Comparison of ENCODE assay signal across 13 cellular contexts in genomic region chr9:113519401-113520108, GRCh38. TPM values are rescaled to one million over a fixed set of nuclear protein-coding genes. Genes with fewer than 3 reads are reported as not detected.
DNase-seq lines count a peak whose midpoint lies in the region; ATAC-seq and TF ChIP-seq lines count a peak whose summit lies in the region.
"Had no signal": no experiment of that assay in that cellular context is flagged by ENCODE, and none has a peak within 500 bp of the region (broad histone marks: within the 10 kb centered on the region; RNA-seq: fewer than 3 reads in every experiment).

No MANE protein-coding gene starts in this region.

- H3K4me3 ChIP-seq in Caco-2 (ENCODE audit: low read depth, low read length), result no peak overlapping the region
- H3K4me3 ChIP-seq in IMR-90 (ENCODE audit: insufficient read depth, low read depth, low read length), result no peak overlapping the region
- peak overlapping the region; percentile 15 for H3K4me3 ChIP-seq in mucosa of stomach (ENCODE audit: low read length)
- no peak overlapping the region for H3K4me3 ChIP-seq in MG63
- H3K4me3 ChIP-seq: SJSA1 had no signal

- BruUV-seq in Caco-2 (replicated peaks; lab: Mats Ljungman, UMichigan) (no TSS peak), IMR-90 (replicated peaks; lab: Mats Ljungman, UMichigan) (no TSS peak)

- H3K36me3 ChIP-seq in Caco-2 (ENCODE audit: control insufficient read depth, insufficient read depth, low read length) (peaks cover 7% of the 10 kb centered on the region), IMR-90 (ENCODE audit: control insufficient read depth, insufficient read depth, low read length) (no peaks in the 10 kb centered on the region), mucosa of stomach (ENCODE audit: control insufficient read depth, insufficient read depth, low read length) (no peaks in the 10 kb centered on the region), MG63 (no peaks in the 10 kb centered on the region)
- H3K36me3 ChIP-seq: SJSA1 had no signal

- H3K27ac ChIP-seq in IMR-90 (ENCODE audit: insufficient read depth, low read length), result no peak overlapping the region
- H3K27ac ChIP-seq: SJSA1 had no signal

- TF ChIP-seq CTCF in Caco-2 (IDR thresholded peaks at IDR 0.05; ENCODE audit: insufficient read depth in 1 of 2, low read depth in 1 of 2, low read length in 1 of 2, severe bottlenecking in 1 of 2, unreplicated experiment in 1 of 2), result no peak
- no peak for TF ChIP-seq CTCF in IMR-90 (conservative IDR thresholded peaks at IDR 0.05; ENCODE audit: low read depth, low read length)
- TF ChIP-seq CTCF in GM10248 (IDR thresholded peaks at IDR 0.05; ENCODE audit: control extremely low read depth, extremely low read depth, low read depth, missing control alignments), result no peak

- peaks cover 25% of the 10 kb centered on the region for H3K4me1 Mint-ChIP-seq in Caco-2 (ENCODE audit: low read depth, unreplicated experiment)

- peak overlapping the region; percentile 77 for H3K27ac Mint-ChIP-seq in Caco-2 (ENCODE audit: unreplicated experiment)

- H3K9me3 ChIP-seq in Caco-2, result no peaks in the 10 kb centered on the region
- no peaks in the 10 kb centered on the region for H3K9me3 ChIP-seq in IMR-90 (ENCODE audit: control insufficient read depth, insufficient read depth, low read length)
- no peaks in the 10 kb centered on the region for H3K9me3 ChIP-seq in mucosa of stomach (ENCODE audit: control insufficient read depth, low read length)
- H3K9me3 ChIP-seq in MG63, result no peaks in the 10 kb centered on the region
- H3K9me3 ChIP-seq: SJSA1 had no signal

- no peak overlapping the region for H3K23ac ChIP-seq in IMR-90 (ENCODE audit: low read depth, low read length)

- H4K5ac ChIP-seq in IMR-90 (ENCODE audit: low read depth, low read length), result no peak overlapping the region

- TF ChIP-seq RAD21 in IMR-90 (IDR thresholded peaks at IDR 0.05; ENCODE audit: low read length), result no peak

- H3K4me3 Mint-ChIP-seq in Caco-2 (ENCODE audit: unreplicated experiment), result peak overlapping the region; percentile 45

- intact Hi-C loops in Caco-2 (cut with micrococcal nuclease; ENCODE audit: unreplicated experiment) (loop anchor here (5.0 to 10.0 kb wide), 2 partner anchors 57 to 135 kb away; partner anchors contain the start of gene RGS3), IMR-90 (cut with micrococcal nuclease) (loop anchor here (5.0 kb wide), 1 partner anchor 62 kb away; no protein-coding TSS in a partner anchor)

- H4K91ac ChIP-seq in IMR-90 (ENCODE audit: insufficient read depth, low read depth, low read length), result no peak overlapping the region

- H3K9ac ChIP-seq in IMR-90 (ENCODE audit: low read depth, low read length) (no peak overlapping the region), mucosa of stomach (ENCODE audit: low read length) (peak overlapping the region; percentile 70)

- peak overlapping the region; percentile 5 for H2AFZ ChIP-seq in IMR-90 (replicated peaks; ENCODE audit: low read length, poor library complexity)

- no peak overlapping the region for H2AK5ac ChIP-seq in IMR-90 (ENCODE audit: low read depth, low read length)

- CTCF ChIA-PET in Caco-2 (lab: Charles Lee), result no interaction called here
- CTCF ChIA-PET in IMR-90 (lab: Yijun Ruan, JAX), result interaction anchor here (0.6 kb wide), 1 partner anchor 16 kb away, joined by 3 read pairs; no protein-coding TSS in a partner anchor
- CTCF ChIA-PET in GM10248 (lab: Yijun Ruan, JAX), result interaction anchor here (0.8 to 7.6 kb wide), 6 partner anchors 11 to 245 kb away, joined by 3 to 40 read pairs (median 4); no protein-coding TSS in a partner anchor

- H2BK120ac ChIP-seq in IMR-90 (ENCODE audit: low read depth, low read length), result no peak overlapping the region

- POLR2A ChIA-PET in Caco-2 (lab: Charles Lee) (interaction anchor here (0.6 kb wide), 1 partner anchor 9 kb away, joined by 3 read pairs; no protein-coding TSS in a partner anchor), IMR-90 (lab: Charles Lee; ENCODE audit: unreplicated experiment) (no interaction called here), GM10248 (lab: Yijun Ruan, JAX) (interaction anchor here (0.7 kb wide), 1 partner anchor 46 kb away, joined by 3 read pairs; no protein-coding TSS in a partner anchor)

- peak; percentile 30 to 55 for DNase-seq in Caco-2
- peak; percentile 29 for DNase-seq in IMR-90
- peak; percentile 52 for DNase-seq in dermis blood vessel endothelial cell
- DNase-seq in hippocampal formation (lab: John Stamatoyannopoulos, UW), result no peak
- DNase-seq in midbrain (lab: John Stamatoyannopoulos, UW), result no peak
- no peak for DNase-seq in MG63
- no peak for DNase-seq in GM10248 (ENCODE audit: extremely low spot score)
- DNase-seq: EL, erythroblast, NCI-H1092, nucleus accumbens had no signal

- peaks cover 96% of the 10 kb centered on the region for H3K36me3 Mint-ChIP-seq in Caco-2 (ENCODE audit: insufficient read depth, unreplicated experiment)

- H4K8ac ChIP-seq in IMR-90 (ENCODE audit: low read depth in 2 of 2, low read length in 2 of 2), result no peak overlapping the region

- no peak overlapping the region for H2BK15ac ChIP-seq in IMR-90 (ENCODE audit: low read depth, low read length)

- no peak for TF ChIP-seq POLR2A in IMR-90 (IDR thresholded peaks at IDR 0.05; ENCODE audit: low read depth, low read length)

- H3K27me3 Mint-ChIP-seq in Caco-2 (ENCODE audit: insufficient read depth, unreplicated experiment), result no peaks in the 10 kb centered on the region

- no peak overlapping the region for H2BK5ac ChIP-seq in IMR-90 (ENCODE audit: low read depth, low read length, poor library complexity, severe bottlenecking)

- no peaks in the 10 kb centered on the region for H4K20me1 ChIP-seq in IMR-90 (ENCODE audit: insufficient read depth, low read length)

- no peak overlapping the region for H2AK9ac ChIP-seq in IMR-90 (replicated peaks; ENCODE audit: low read depth, low read length, poor library complexity)

- H3K4ac ChIP-seq in IMR-90 (ENCODE audit: low read depth, low read length), result no peak overlapping the region

- no peak overlapping the region for H3K56ac ChIP-seq in IMR-90 (ENCODE audit: extremely low read depth, insufficient read depth, low read length)

- in situ Hi-C loops in IMR-90 (cut with MboI; ENCODE audit: low sequenced_read_pairs), result no loop called here

- WGBS in IMR-90 (ENCODE audit: extremely low coverage in 2 of 2, insufficient read length in 1 of 2), 2 experiments, result 100% methylated on average over 1 of the region's 3 CpGs; no CpG with 5 or more reads in 1 of the 2 experiments

- no peak overlapping the region for H3K4me2 ChIP-seq in IMR-90 (ENCODE audit: low read depth, low read length)

- ATAC-seq in IMR-90 (ENCODE audit: low read depth), result no peak

- dilution Hi-C loops in IMR-90 (cut with HindIII; ENCODE audit: low sequenced_read_pairs, unreplicated experiment), result no loop called here

- H3K4me1 ChIP-seq in Caco-2 (peaks cover 28% of the 10 kb centered on the region), IMR-90 (ENCODE audit: control insufficient read depth, insufficient read depth, low read length) (peaks cover 14% of the 10 kb centered on the region), mucosa of stomach (ENCODE audit: control insufficient read depth, insufficient read depth, low read length) (peaks cover 51% of the 10 kb centered on the region)

- H2BK20ac ChIP-seq in IMR-90 (ENCODE audit: low read depth, low read length), result no peak overlapping the region

- no peaks in the 10 kb centered on the region for H3K9me3 Mint-ChIP-seq in Caco-2 (ENCODE audit: unreplicated experiment)

- H3K9me1 ChIP-seq in IMR-90 (ENCODE audit: insufficient read depth, low read length), result peaks cover 17% of the 10 kb centered on the region; the same call in 1 of the 2 replicates

- no peak overlapping the region for H3K18ac ChIP-seq in IMR-90 (ENCODE audit: low read depth, low read length)

- H3K27me3 ChIP-seq in Caco-2 (replicated peaks; ENCODE audit: control insufficient read depth, insufficient read depth, low read length), result no peaks in the 10 kb centered on the region
- no peaks in the 10 kb centered on the region for H3K27me3 ChIP-seq in IMR-90 (ENCODE audit: control insufficient read depth, insufficient read depth, low read length)
- H3K27me3 ChIP-seq in mucosa of stomach (ENCODE audit: control insufficient read depth, insufficient read depth, low read length), result no peaks in the 10 kb centered on the region
- H3K27me3 ChIP-seq in MG63, result no peaks in the 10 kb centered on the region
- H3K27me3 ChIP-seq: SJSA1 had no signal

- no peaks in the 10 kb centered on the region for H3K79me1 ChIP-seq in IMR-90 (ENCODE audit: low read depth in 1 of 2, low read length in 2 of 2)

- H3K14ac ChIP-seq in IMR-90 (replicated peaks; ENCODE audit: low read depth, low read length), result no peak overlapping the region

TF ChIP-seq in IMR-90, 13 proteins besides CTCF, POLR2A, EP300 and RAD21:
- no peak for TF ChIP-seq CEBPB (IDR thresholded peaks at IDR 0.05; ENCODE audit: low read depth, low read length)
- no peak for TF ChIP-seq USF2 (IDR thresholded peaks at IDR 0.05; ENCODE audit: low read depth, low read length)
- TF ChIP-seq MXI1 (IDR thresholded peaks at IDR 0.05; ENCODE audit: borderline replicate concordance, low read depth, low read length), result no peak
- no peak for TF ChIP-seq MAZ (IDR thresholded peaks at IDR 0.05; ENCODE audit: borderline replicate concordance, low read depth, low read length)
- no peak for TF ChIP-seq CHD1 (IDR thresholded peaks at IDR 0.05; ENCODE audit: low read depth, low read length)
- no peak for TF ChIP-seq FOS (IDR thresholded peaks at IDR 0.05; ENCODE audit: low read depth, low read length)

RNA-seq across cellular contexts. Expression of gene RGS3, which starts 56.0 kb away (rescaled TPM):
- total RNA-seq in Caco-2 (2022) (70.8 and 71.1 TPM in 2 replicates), IMR-90 (2012; rRNA removed) (51.8 and 53.3 TPM in 2 replicates), dermis blood vessel endothelial cell (294 and 415 TPM in 2 replicates)
- polyA plus RNA-seq in IMR-90 (2012; rRNA removed), result 65.6 and 68.7 TPM in 2 replicates
- polyA plus RNA-seq in IMR-90 (2012; cell fraction: cytosol; rRNA removed), result 40.0 and 73.3 TPM in 2 replicates
- 93.2 and 94.6 TPM in 2 replicates for polyA plus RNA-seq in IMR-90 (2012; cell fraction: nucleus; rRNA removed; ENCODE audit: low replicate concordance)
- 96.9 and 148 TPM in 2 replicates for total RNA-seq in MG63 (2014; rRNA removed; shearing (Covaris generic); ENCODE audit: low replicate concordance)

Comparison
In these comparisons a context has a peak if more than half of its experiments do, and no peak if none do; other contexts are left out.
1. DNase-seq: peak in Caco-2 (2 of 2), IMR-90 (single experiment) and dermis blood vessel endothelial cell (single experiment); none in hippocampal formation (0 of 2), midbrain (single experiment), MG63 (single experiment) and GM10248 (single experiment).